Comparison of ENCODE assay signal across 12 cellular contexts in the genomic region with DNA sequence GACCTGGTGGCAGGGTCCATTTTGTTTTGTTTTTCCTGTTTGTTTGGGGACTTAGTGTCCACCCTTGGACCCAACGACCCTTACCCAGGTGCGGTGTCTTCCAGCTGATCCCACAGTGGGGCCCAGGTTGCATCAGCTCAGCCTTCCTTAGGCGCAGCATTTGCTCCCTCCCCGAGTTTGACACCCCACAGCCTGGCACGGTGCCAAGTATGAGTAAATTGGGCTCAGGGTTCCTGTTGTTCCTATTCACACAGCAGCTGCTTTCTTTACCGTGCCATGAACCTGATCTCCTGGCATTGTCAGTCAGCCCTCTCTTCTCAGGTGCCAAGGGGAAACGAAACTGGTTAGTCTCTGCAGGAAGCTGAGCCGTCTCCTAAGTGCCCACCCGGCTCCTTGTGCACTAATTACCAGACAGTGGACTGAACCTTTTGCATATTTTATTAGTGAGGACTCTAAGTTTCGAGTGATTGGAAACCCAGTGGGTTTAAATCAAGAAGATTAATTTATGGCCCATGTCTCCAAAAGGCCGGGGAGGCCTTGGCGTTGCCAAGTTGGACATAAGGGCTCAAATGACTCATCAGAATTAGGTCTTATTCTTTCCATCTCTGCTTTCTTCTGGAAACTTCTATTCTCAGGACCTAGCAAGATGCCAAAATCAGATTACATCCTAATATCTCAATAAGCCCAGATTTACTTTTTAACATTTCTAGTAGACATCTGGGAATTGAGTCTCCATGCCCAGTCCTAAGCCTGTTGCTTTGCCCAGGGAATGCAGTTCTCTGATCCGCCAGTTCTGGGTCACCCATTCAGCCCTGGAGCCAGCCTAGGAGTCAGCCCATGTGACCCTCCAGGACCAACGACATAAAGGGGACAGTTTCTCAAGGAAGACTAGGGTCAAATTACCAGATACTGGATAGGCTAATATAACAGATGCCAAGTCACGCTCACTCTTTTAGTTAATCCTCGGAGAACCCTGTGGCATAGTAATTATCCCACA.
DNase-seq lines count a peak whose midpoint lies in the region; ATAC-seq, FAIRE-seq and TF ChIP-seq lines count a peak whose summit lies in the region.
"Had no signal": no experiment of that assay in that cellular context is flagged by ENCODE, and none has a peak within 500 bp of the region (broad histone marks: within the 10 kb centered on the region; RNA-seq: fewer than 3 reads in every experiment).

No MANE protein-coding gene starts in this region.

- H3K4me3 ChIP-seq in right cardiac atrium (ENCODE audit: low read length), result no peak overlapping the region
- H3K4me3 ChIP-seq: ascending aorta had no signal

- FAIRE-seq in urothelium cell line (lab: Jason Lieb, UNC), result no peak
- FAIRE-seq: A204.1 had no signal

- no peak overlapping the region for H3K27ac ChIP-seq in right cardiac atrium (ENCODE audit: low read length)

- H3K4me1 ChIP-seq in right cardiac atrium (ENCODE audit: control insufficient read depth, insufficient read depth, low read length), result no peaks in the 10 kb centered on the region
- H3K4me1 ChIP-seq: ascending aorta had no signal

- H3K9me3 ChIP-seq in right cardiac atrium (ENCODE audit: control insufficient read depth, low read length), result no peaks in the 10 kb centered on the region
- H3K9me3 ChIP-seq: ascending aorta had no signal

- intact Hi-C loops in right cardiac atrium (cut with DNase I), result no loop called here

- H3K27me3 ChIP-seq in right cardiac atrium (ENCODE audit: control insufficient read depth, insufficient read depth), result no peaks in the 10 kb centered on the region
- H3K27me3 ChIP-seq: ascending aorta had no signal

- ATAC-seq in SK-N-SH treated with all-trans-retinoic acid at 6 μM for 48 hours, result no peak
- ATAC-seq in right cardiac atrium, result peak in 1 of 2 donors; percentile 37
- ATAC-seq in HG03460 (IDR thresholded peaks at IDR 0.05; ENCODE audit: unreplicated experiment), result no peak
- ATAC-seq: activated CD4-positive, CD25-positive, alpha-beta regulatory T cell treated with anti-CD3 and anti-CD28 coated beads, Interleukin-2, amount 50 U/mL, for 24 hours had no signal

- DNase-seq in NOMO-1 treated with DMSO at 0.1 percent for 48 hours (lab: John Stamatoyannopoulos, UW; ENCODE audit: unreplicated experiment) (peak; percentile 14), NOMO-1 treated with dmso at 0.1 percent for 144 hours (lab: John Stamatoyannopoulos, UW; ENCODE audit: unreplicated experiment) (no peak), right cardiac atrium (peak in 2 of 3 donors; percentile 43 to 59), urothelium cell line (ENCODE audit: low spot score) (peak; percentile 36), UCSD-AML1 (lab: John Stamatoyannopoulos, UW; ENCODE audit: unreplicated experiment) (no peak), retina (no peak)
- DNase-seq: KG1 had no signal

- 67% methylated on average over 16 of the region's 16 CpGs for WGBS in right cardiac atrium

TF ChIP-seq in SK-N-SH treated with all-trans-retinoic acid at 6 μM for 48 hours, 23 proteins besides CTCF, POLR2A, EP300 and RAD21:
- peak; percentile 30 for TF ChIP-seq ISL1 (CRISPR knock-in tag; IDR thresholded peaks at IDR 0.05)
- TF ChIP-seq, protein P1, sequence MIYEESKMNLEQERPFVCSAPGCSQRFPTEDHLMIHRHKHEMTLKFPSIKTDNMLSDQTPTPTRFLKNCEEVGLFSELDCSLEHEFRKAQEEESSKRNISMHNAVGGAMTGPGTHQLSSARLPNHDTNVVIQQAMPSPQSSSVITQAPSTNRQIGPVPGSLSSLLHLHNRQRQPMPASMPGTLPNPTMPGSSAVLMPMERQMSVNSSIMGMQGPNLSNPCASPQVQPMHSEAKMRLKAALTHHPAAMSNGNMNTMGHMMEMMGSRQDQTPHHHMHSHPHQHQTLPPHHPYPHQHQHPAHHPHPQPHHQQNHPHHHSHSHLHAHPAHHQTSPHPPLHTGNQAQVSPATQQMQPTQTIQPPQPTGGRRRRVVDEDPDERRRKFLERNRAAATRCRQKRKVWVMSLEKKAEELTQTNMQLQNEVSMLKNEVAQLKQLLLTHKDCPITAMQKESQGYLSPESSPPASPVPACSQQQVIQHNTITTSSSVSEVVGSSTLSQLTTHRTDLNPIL (CRISPR knock-in tag; IDR thresholded peaks at IDR 0.05; ENCODE audit: low read depth), result no peak

Comparison
In these comparisons a context has a peak if more than half of its experiments do, and no peak if none do; other contexts are left out.
1. DNase-seq: peak in NOMO-1 treated with DMSO at 0.1 percent for 48 hours (single experiment), right cardiac atrium (2 of 3) and urothelium cell line (single experiment); none in NOMO-1 treated with dmso at 0.1 percent for 144 hours (single experiment), UCSD-AML1 (single experiment) and retina (single experiment).